19 cellular contexts compared by ENCODE assay signal in the genomic region with DNA sequence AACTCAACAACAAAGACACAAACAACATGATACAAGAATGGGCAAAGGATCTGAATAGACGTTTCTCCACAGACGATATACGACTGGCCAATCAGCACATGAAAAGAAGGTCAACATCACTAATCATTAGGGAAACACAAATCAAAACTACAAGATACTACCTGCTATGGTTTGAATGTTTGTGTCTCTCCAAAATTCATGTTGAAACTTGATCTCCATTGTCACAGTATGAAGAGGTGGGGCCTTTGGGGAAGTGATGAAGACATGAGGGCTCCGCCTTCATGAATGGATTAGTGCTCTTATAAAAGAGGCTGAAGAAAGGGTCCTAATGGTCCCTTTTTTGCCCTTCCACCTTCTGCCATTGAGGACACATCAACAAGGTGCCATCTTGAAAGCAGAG.
"Had no signal": no experiment of that assay in that cellular context is flagged by ENCODE, and none has a peak within 500 bp of the region (broad histone marks: within the 10 kb centered on the region; RNA-seq: fewer than 3 reads in every experiment).

No MANE protein-coding gene starts in this region.

- H3K9me3 Mint-ChIP-seq: activated T-cell treated with anti-CD3 and anti-CD28 coated beads, Interleukin-2, amount 50 U/mL, for 72 hours had no signal

- H3K27ac ChIP-seq: brain microvascular endothelial cell, colonic mucosa, gastroesophageal sphincter, stomach, upper lobe of left lung had no signal

- H3K4me3 Mint-ChIP-seq: activated CD4-positive, alpha-beta T cell treated with anti-CD3 and anti-CD28 coated beads, Interleukin-2, amount 10 ng/mL, durations not matched to agents 7 days and 5 days; nephron had no signal

- H3K4me1 Mint-ChIP-seq: nephron had no signal

- DNase-seq: activated CD4-positive, alpha-beta T cell treated with anti-CD3 and anti-CD28 coated beads, Interleukin-2, amount 10 ng/mL, durations not matched to agents 7 days and 5 days; activated effector memory CD4-positive, alpha-beta T cell treated with anti-CD3 and anti-CD28 coated beads, Interleukin-2, amount 50 U/mL, for 16 hours; activated T-cell treated with anti-CD3 and anti-CD28 coated beads, Interleukin-2, amount 50 U/mL, for 72 hours; aorta; brain microvascular endothelial cell; colonic mucosa; mesenchymal stem cell; nucleus accumbens; stimulated activated CD4-positive, alpha-beta T cell treated with anti-CD3 and anti-CD28 coated beads, Interleukin-4, amount 100 ng/mL, for 1 hour; stomach; T-helper 1 cell; T1000; upper lobe of left lung had no signal

- H3K27me3 ChIP-seq: brain microvascular endothelial cell, colonic mucosa, gastroesophageal sphincter, stomach, upper lobe of left lung had no signal

- H3K9me3 ChIP-seq: colonic mucosa, gastroesophageal sphincter, stomach, upper lobe of left lung had no signal

- H3K27me3 Mint-ChIP-seq: activated CD4-positive, alpha-beta T cell treated with anti-CD3 and anti-CD28 coated beads, Interleukin-2, amount 10 ng/mL, durations not matched to agents 7 days and 5 days; central memory CD8-positive, alpha-beta T cell had no signal

- ATAC-seq: activated CD4-positive, CD25-positive, alpha-beta regulatory T cell treated with anti-CD3 and anti-CD28 coated beads, Interleukin-2, amount 50 U/mL, for 24 hours; gastroesophageal sphincter; sciatic nerve had no signal

- H3K27ac Mint-ChIP-seq: activated T-cell treated with anti-CD3 and anti-CD28 coated beads, Interleukin-2, amount 50 U/mL, for 72 hours; nephron had no signal

- H3K4me1 ChIP-seq: colonic mucosa had no signal

- H3K36me3 ChIP-seq: brain microvascular endothelial cell, colonic mucosa, gastroesophageal sphincter, stomach, upper lobe of left lung had no signal

- H3K4me3 ChIP-seq: colonic mucosa, gastroesophageal sphincter, smooth muscle cell, stomach, upper lobe of left lung had no signal
